Comparison of ENCODE assay signal across 21 cellular contexts in the genomic region with DNA sequence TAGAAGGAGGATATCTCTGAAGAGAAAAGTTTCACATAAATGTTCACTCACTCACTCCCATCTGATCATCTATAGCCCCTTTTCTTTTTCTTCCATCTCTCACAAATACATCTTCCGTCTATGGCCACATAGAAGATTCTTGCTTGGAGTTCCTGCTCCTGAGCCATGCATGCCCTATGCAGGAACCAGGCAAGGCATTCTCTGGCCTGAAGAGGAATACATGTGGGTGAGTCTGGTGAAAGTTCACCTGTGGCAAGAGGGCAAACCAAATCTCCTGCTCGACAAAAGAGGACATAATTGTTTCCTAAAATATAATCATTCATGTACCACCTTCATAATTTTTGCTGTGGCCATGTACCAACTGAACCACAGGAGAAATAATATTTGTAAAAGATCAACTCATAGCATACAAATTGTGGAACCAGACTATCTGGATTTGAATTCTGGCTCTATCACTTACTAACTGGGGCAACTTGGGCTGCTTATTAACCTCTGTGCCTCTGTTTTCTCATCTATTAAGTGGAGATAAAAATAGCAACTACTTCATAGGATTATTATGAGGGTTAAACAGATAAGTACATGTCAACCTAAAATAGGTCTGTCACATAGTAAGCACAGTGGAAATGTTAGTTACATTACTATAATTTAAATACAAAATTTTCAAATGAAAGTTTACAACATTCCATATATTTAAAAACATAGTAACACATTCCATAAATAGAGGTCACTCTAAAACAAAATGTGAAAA.
A peak's percentile ranks its signal among the peaks of the same experiment; 100 is the strongest.
DNase-seq lines count a peak whose midpoint lies in the region; ATAC-seq, FAIRE-seq and TF ChIP-seq lines count a peak whose summit lies in the region.
"Had no signal": no experiment of that assay in that cellular context is flagged by ENCODE, and none has a peak within 500 bp of the region (broad histone marks: within the 10 kb centered on the region; RNA-seq: fewer than 3 reads in every experiment).

No MANE protein-coding gene starts in this region.

- WGBS in psoas muscle, 3 donors: 50 to 59% (median 56%) methylated on average over 2 of the region's 2 CpGs

- H3K36me3 ChIP-seq in left ventricle myocardium inferior: no peaks in the 10 kb centered on the region
- H3K36me3 ChIP-seq in psoas muscle (ENCODE audit: insufficient read depth in 1 of 2, low read depth in 1 of 2): no peaks in the 10 kb centered on the region

- FAIRE-seq in D721Med (lab: Jason Lieb, UNC): peak; percentile 35
- FAIRE-seq: A549 had no signal

- no peak overlapping the region for H3K27ac Mint-ChIP-seq in natural killer cell
- H3K27ac Mint-ChIP-seq: B cell, H9, HFFc6 had no signal

- no peaks in the 10 kb centered on the region for H3K27me3 ChIP-seq in left ventricle myocardium inferior (ENCODE audit: low read depth)
- no peaks in the 10 kb centered on the region for H3K27me3 ChIP-seq in psoas muscle (ENCODE audit: insufficient read depth in 3 of 3, low read length in 2 of 3)

- no peak overlapping the region for H3K4me3 Mint-ChIP-seq in natural killer cell
- H3K4me3 Mint-ChIP-seq: B cell, CD14-positive monocyte, H9, HFFc6 had no signal

- no peaks in the 10 kb centered on the region for H3K36me3 Mint-ChIP-seq in natural killer cell
- H3K36me3 Mint-ChIP-seq: CD14-positive monocyte had no signal

- DNase-seq in D721Med (ENCODE audit: insufficient read length, low spot score): no peak
- no peak for DNase-seq in left ventricle myocardium inferior
- DNase-seq in psoas muscle: no peak
- no peak for DNase-seq in retina
- DNase-seq in natural killer cell: no peak
- DNase-seq: DMS79, H9, HFFc6, Karpas-422, MV-4-11, NCI-H1105 treated with DMSO at 0.1 percent for 48 hours, NCI-H2029 treated with DMSO at 0.1 percent for 48 hours, NCI-H2171, NCI-H345, NCI-H524 treated with DMSO at 0.1 percent for 48 hours had no signal

- peaks cover 0 to 4% of the 10 kb centered on the region in 2 donors for H3K27me3 Mint-ChIP-seq in natural killer cell (ENCODE audit: low read depth in 2 of 2)

- H3K4me1 Mint-ChIP-seq in natural killer cell: no peaks in the 10 kb centered on the region
- H3K4me1 Mint-ChIP-seq: B cell, CD14-positive monocyte had no signal

- no peaks in the 10 kb centered on the region for H3K9me3 Mint-ChIP-seq in natural killer cell
- H3K9me3 Mint-ChIP-seq: CD14-positive monocyte, H9, HFFc6 had no signal

- no peak overlapping the region for H3K4me3 ChIP-seq in left ventricle myocardium inferior
- H3K4me3 ChIP-seq in psoas muscle: no peak overlapping the region
- H3K4me3 ChIP-seq: A549 had no signal

- intact Hi-C loops in left ventricle myocardium inferior (cut with micrococcal nuclease) (no loop called here), psoas muscle (cut with DNase I) (loop anchor here in 1 of 2 donors (10.0 kb wide), 1 partner anchor 330 kb away; no protein-coding TSS in a partner anchor), natural killer cell (cut with micrococcal nuclease) (no loop called here)

- H3K27ac ChIP-seq in VCaP (peak overlapping the region; percentile 90), left ventricle myocardium inferior (replicated peaks) (peak overlapping the region; percentile 81), psoas muscle (peak overlapping the region; percentile 53)
- H3K27ac ChIP-seq: A549, RWPE1 had no signal

- H3K9me3 ChIP-seq in left ventricle myocardium inferior (replicated peaks): no peaks in the 10 kb centered on the region
- H3K9me3 ChIP-seq in psoas muscle: no peaks in the 10 kb centered on the region

- ATAC-seq in psoas muscle (peak in 3 of 4 donors; percentile 67 to 77 (median 70)), HG02798 (IDR thresholded peaks at IDR 0.05; ENCODE audit: poor library complexity, unreplicated experiment) (no peak), natural killer cell (no peak)

- peaks cover 57% of the 10 kb centered on the region for H3K4me1 ChIP-seq in left ventricle myocardium inferior
- peaks cover 31% of the 10 kb centered on the region for H3K4me1 ChIP-seq in psoas muscle

- TF ChIP-seq CTCF in D721Med (IDR thresholded peaks at IDR 0.05; ENCODE audit: insufficient read depth, missing control alignments) (no peak), VCaP (conservative IDR thresholded peaks at IDR 0.05) (no peak), left ventricle myocardium inferior (IDR thresholded peaks at IDR 0.05; ENCODE audit: borderline replicate concordance) (no peak), psoas muscle (IDR thresholded peaks at IDR 0.05) (no peak), natural killer cell (IDR thresholded peaks at IDR 0.05) (no peak)

Comparison
In these comparisons a context has a peak if more than half of its experiments do, and no peak if none do; other contexts are left out.
1. ATAC-seq: peak in psoas muscle (3 of 4); none in HG02798 (single experiment) and natural killer cell (0 of 3).
2. Peak in every context shown above with its lines, with median percentiles within 50 percentile points of each other: H3K27ac ChIP-seq.